ENCODE assay signal across 29 cellular contexts in genomic region chr1:230469271-230469670, GRCh38.
"Had no signal": no experiment of that assay in that cellular context is flagged by ENCODE, and none has a peak within 500 bp of the region (broad histone marks: within the 10 kb centered on the region; RNA-seq: fewer than 3 reads in every experiment).

No MANE protein-coding gene starts in this region.

- H3K36me3 ChIP-seq: stomach, suprapubic skin, thoracic aorta, thyroid gland, tibial artery, tibial nerve, transverse colon, upper lobe of left lung, upper lobe of right lung, uterus, vagina had no signal

- DNase-seq: stimulated activated CD4-positive, alpha-beta T cell treated with anti-CD3 and anti-CD28 coated beads, Interleukin-2, amount 100 ng/mL, for 48 hours; stimulated activated CD4-positive, alpha-beta T cell treated with anti-CD3 and anti-CD28 coated beads, Interleukin-4, amount 100 ng/mL, for 1 hour; stimulated activated CD4-positive, alpha-beta T cell treated with anti-CD3 and anti-CD28 coated beads, Interleukin-4, amount 100 ng/mL, for 24 hours; stimulated activated CD4-positive, alpha-beta T cell treated with anti-CD3 and anti-CD28 coated beads, Interleukin-4, amount 100 ng/mL, for 4 hours; stimulated activated CD8-positive, alpha-beta memory T cell treated with anti-CD3 and anti-CD28 coated beads, Interleukin-4, amount 100 ng/mL, for 48 hours; stimulated activated naive B cell treated with anti-CD40 and anti-IgM and Interleukin-4, amounts not matched to agents 10 μg/mL and 1 μg/mL and 100 μg/mL, for 72 hours; stimulated activated naive CD4-positive, alpha-beta T cell; stimulated activated naive CD4-positive, alpha-beta T cell treated with Interleukin-2 at 50 U/mL for 16 hours; stimulated activated naive CD8-positive, alpha-beta T cell treated with anti-CD3 and anti-CD28 coated beads, Interleukin-15, amount 100 ng/mL, for 72 hours; stimulated activated naive CD8-positive, alpha-beta T cell treated with anti-CD3 and anti-CD28 coated beads, Interleukin-15, Interleukin-2, amounts not matched to agents 100 U/mL and 50 U/mL, for 24 hours; stomach; substantia nigra; testis; thyroid gland; tibial artery; transverse colon; trophoblast cell; upper lobe of right lung; uterus had no signal

- H3K4me1 ChIP-seq: stomach, suprapubic skin, testis, thyroid gland, tibial artery, tibial nerve, transverse colon, upper lobe of left lung, upper lobe of right lung, uterus, vagina had no signal

- FAIRE-seq: urothelium cell line had no signal

- H3K27ac ChIP-seq: stomach, suprapubic skin, testis, thoracic aorta, thyroid gland, tibial artery, tibial nerve, transverse colon, upper lobe of left lung, upper lobe of right lung, uterus, vagina had no signal

- H3K4me1 Mint-ChIP-seq: stimulated activated effector memory CD8-positive, alpha-beta T cell treated with anti-CD3 and anti-CD28 coated beads, Interleukin-12 subunit alpha, Interleukin-12 subunit beta, amount 100 ng/mL, for 72 hours; stimulated activated memory B cell treated with anti-CD40 and anti-IgM and Interleukin-4, amounts not matched to agents 10 μg/mL and 1 μg/mL and 100 μg/mL, for 72 hours; stimulated activated naive B cell treated with anti-CD40 and anti-IgM and Interleukin-4, amounts not matched to agents 10 μg/mL and 1 μg/mL and 100 μg/mL, for 72 hours; stimulated activated naive CD8-positive, alpha-beta T cell treated with anti-CD3 and anti-CD28 coated beads, Interleukin-15, amount 100 ng/mL, for 72 hours had no signal

- H3K4me3 Mint-ChIP-seq: stimulated activated effector memory CD8-positive, alpha-beta T cell treated with anti-CD3 and anti-CD28 coated beads, Interleukin-12 subunit alpha, Interleukin-12 subunit beta, amount 100 ng/mL, for 72 hours; stimulated activated memory B cell treated with anti-CD40 and anti-IgM and Interleukin-4, amounts not matched to agents 10 μg/mL and 1 μg/mL and 100 μg/mL, for 72 hours; stimulated activated naive B cell treated with anti-CD40 and anti-IgM and Interleukin-4, amounts not matched to agents 10 μg/mL and 1 μg/mL and 100 μg/mL, for 72 hours; stimulated activated naive CD8-positive, alpha-beta T cell treated with anti-CD3 and anti-CD28 coated beads, Interleukin-15, amount 100 ng/mL, for 72 hours; stimulated activated naive CD8-positive, alpha-beta T cell treated with anti-CD3 and anti-CD28 coated beads, Interleukin-15, Interleukin-2, amounts not matched to agents 100 ng/mL and 50 ng/mL, for 24 hours; type B pancreatic cell had no signal

- H3K9me3 ChIP-seq: stomach, suprapubic skin, testis, thoracic aorta, thyroid gland, transverse colon, upper lobe of left lung, upper lobe of right lung, uterus, vagina had no signal

- H3K27me3 ChIP-seq: stomach, suprapubic skin, testis, thyroid gland, tibial artery, tibial nerve, transverse colon, upper lobe of left lung, upper lobe of right lung, uterus, vagina had no signal

- H3K4me3 ChIP-seq: stomach, suprapubic skin, testis, thoracic aorta, thyroid gland, tibial artery, tibial nerve, transverse colon, upper lobe of left lung, upper lobe of right lung, uterus, vagina had no signal

- H3K27ac Mint-ChIP-seq: stimulated activated effector memory CD8-positive, alpha-beta T cell treated with anti-CD3 and anti-CD28 coated beads, Interleukin-12 subunit alpha, Interleukin-12 subunit beta, amount 100 ng/mL, for 72 hours; stimulated activated memory B cell treated with anti-CD40 and anti-IgM and Interleukin-4, amounts not matched to agents 10 μg/mL and 1 μg/mL and 100 μg/mL, for 72 hours; stimulated activated naive B cell treated with anti-CD40 and anti-IgM and Interleukin-4, amounts not matched to agents 10 μg/mL and 1 μg/mL and 100 μg/mL, for 72 hours; stimulated activated naive CD8-positive, alpha-beta T cell treated with anti-CD3 and anti-CD28 coated beads, Interleukin-15, amount 100 ng/mL, for 72 hours; stimulated activated naive CD8-positive, alpha-beta T cell treated with anti-CD3 and anti-CD28 coated beads, Interleukin-15, Interleukin-2, amounts not matched to agents 100 ng/mL and 50 ng/mL, for 24 hours; type B pancreatic cell had no signal

- H3K36me3 Mint-ChIP-seq: stimulated activated effector memory CD8-positive, alpha-beta T cell treated with anti-CD3 and anti-CD28 coated beads, Interleukin-12 subunit alpha, Interleukin-12 subunit beta, amount 100 ng/mL, for 72 hours; type B pancreatic cell had no signal

- ATAC-seq: stimulated activated effector memory CD8-positive, alpha-beta T cell treated with anti-CD3 and anti-CD28 coated beads, Interleukin-12 subunit alpha, Interleukin-12 subunit beta, amount 100 ng/mL, for 72 hours; stimulated activated memory B cell treated with anti-CD40 and anti-IgM and Interleukin-4, amounts not matched to agents 10 μg/mL and 1 μg/mL and 100 μg/mL, for 72 hours; stimulated activated naive B cell treated with anti-CD40 and anti-IgM and Interleukin-4, amounts not matched to agents 10 μg/mL and 1 μg/mL and 100 μg/mL, for 72 hours; stimulated activated naive CD8-positive, alpha-beta T cell treated with anti-CD3 and anti-CD28 coated beads, Interleukin-15, amount 100 ng/mL, for 72 hours; stimulated activated naive CD8-positive, alpha-beta T cell treated with anti-CD3 and anti-CD28 coated beads, Interleukin-15, Interleukin-2, amounts not matched to agents 100 U/mL and 50 U/mL, for 24 hours; upper lobe of right lung had no signal
